Comparison of ENCODE assay signal across 37 cellular contexts in the genomic region with DNA sequence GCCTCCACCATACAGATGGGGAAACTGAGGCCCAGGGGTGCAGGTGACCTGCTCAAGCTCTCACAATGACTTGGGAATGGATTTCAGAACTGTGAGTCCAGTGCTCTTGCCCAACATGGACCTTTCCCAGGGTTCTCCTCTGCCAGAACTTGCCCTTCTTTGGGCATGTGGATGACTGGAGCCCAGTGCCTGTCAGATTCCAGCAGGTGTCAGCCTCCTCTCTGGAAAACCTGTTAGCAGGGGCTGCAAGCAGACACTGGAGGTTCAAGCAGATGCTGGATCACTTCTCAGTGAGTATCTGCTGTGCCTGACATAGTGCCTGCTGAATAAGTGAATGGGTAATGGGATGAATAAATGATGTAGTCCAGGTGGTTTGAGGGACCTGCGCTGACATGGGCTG.
DNase-seq lines count a peak whose midpoint lies in the region; ATAC-seq, FAIRE-seq and TF ChIP-seq lines count a peak whose summit lies in the region.
"Had no signal": no experiment of that assay in that cellular context is flagged by ENCODE, and none has a peak within 500 bp of the region (broad histone marks: within the 10 kb centered on the region; RNA-seq: fewer than 3 reads in every experiment).

No MANE protein-coding gene starts in this region.

- H3K4me1 Mint-ChIP-seq in activated T-helper 2 cell treated with anti-CD3 and anti-CD28 coated beads, Interferon-gamma antibody, Interleukin-2, Interleukin-4, amounts not matched to agents 10 μg/mL and 5 μg/mL and 100 μg/mL, durations not matched to agents 14 hours and 24 hours and 36 hours (ENCODE audit: low read depth): no peaks in the 10 kb centered on the region
- H3K4me1 Mint-ChIP-seq: immature natural killer cell, T-helper 17 cell had no signal

- no peak overlapping the region for H3K4me3 ChIP-seq in H7 (ENCODE audit: insufficient read depth, low read depth, low read length)
- no peak overlapping the region for H3K4me3 ChIP-seq in GM12878
- H3K4me3 ChIP-seq in keratinocyte (ENCODE audit: control insufficient read depth in 2 of 3, extremely low read depth in 1 of 3, insufficient read depth in 2 of 3, low read depth in 1 of 3, low read length in 3 of 3): no peak overlapping the region
- H3K4me3 ChIP-seq: BLaER1 treated with 17β-estradiol and CSF1 and Interleukin-3, amounts not matched to agents 10 nM and 100 nM; gastrocnemius medialis; MG63; PC-9; upper lobe of right lung had no signal

- TF ChIP-seq RAD21 in GM12878 (IDR thresholded peaks at IDR 0.05; ENCODE audit: insufficient read depth, low read depth, low read length): peak; percentile 55

- no peak for ATAC-seq in GM12878
- ATAC-seq in GM21723 (IDR thresholded peaks at IDR 0.05; ENCODE audit: unreplicated experiment): no peak
- no peak for ATAC-seq in SK-N-SH treated with all-trans-retinoic acid at 6 μM for 48 hours
- ATAC-seq: activated CD4-positive, CD25-positive, alpha-beta regulatory T cell treated with anti-CD3 and anti-CD28 coated beads, Interleukin-2, amount 50 U/mL, for 24 hours; activated T-cell treated with anti-CD3 and anti-CD28 coated beads, Interleukin-2, amount 50 U/mL, for 72 hours; gastrocnemius medialis; left colon; right cardiac atrium; Right ventricle myocardium inferior; stimulated activated naive CD8-positive, alpha-beta T cell treated with anti-CD3 and anti-CD28 coated beads, Interleukin-15, Interleukin-2, amounts not matched to agents 100 U/mL and 50 U/mL, for 24 hours; T-helper 17 cell; upper lobe of right lung had no signal

- no peaks in the 10 kb centered on the region for H4K20me1 ChIP-seq in GM12878 (ENCODE audit: control insufficient read depth, insufficient read depth)
- H4K20me1 ChIP-seq in keratinocyte (ENCODE audit: control insufficient read depth, extremely low read depth, insufficient read depth, low read length): no peaks in the 10 kb centered on the region
- H4K20me1 ChIP-seq: BLaER1 treated with 17β-estradiol and CSF1 and Interleukin-3, amounts not matched to agents 10 nM and 100 nM had no signal

- 0% methylated on average over 1 of the region's 1 CpG for WGBS in GM12878 (ENCODE audit: insufficient coverage, insufficient replicate concordance, low lambda C conversion rate, missing lambda C conversion rate)

- no peaks in the 10 kb centered on the region for H3K36me3 Mint-ChIP-seq in activated T-helper 2 cell treated with anti-CD3 and anti-CD28 coated beads, Interferon-gamma antibody, Interleukin-2, Interleukin-4, amounts not matched to agents 10 μg/mL and 5 μg/mL and 100 μg/mL, durations not matched to agents 14 hours and 24 hours and 36 hours (ENCODE audit: low read depth)
- H3K36me3 Mint-ChIP-seq: immature natural killer cell had no signal

- H3K9me3 ChIP-seq in GM12878 (replicated peaks; ENCODE audit: control insufficient read depth, insufficient read depth, low read length) (no peaks in the 10 kb centered on the region), keratinocyte (ENCODE audit: control insufficient read depth, low read depth, low read length) (no peaks in the 10 kb centered on the region)
- H3K9me3 ChIP-seq: BLaER1 treated with 17β-estradiol and CSF1 and Interleukin-3, amounts not matched to agents 10 nM and 100 nM; gastrocnemius medialis; MG63; upper lobe of right lung had no signal

- H3K4me2 ChIP-seq in GM12878 (ENCODE audit: control insufficient read depth, insufficient read depth) (no peak overlapping the region), keratinocyte (ENCODE audit: control insufficient read depth, extremely low read depth, insufficient read depth, low read depth, low read length) (no peak overlapping the region)
- H3K4me2 ChIP-seq: PC-9 had no signal

- in situ Hi-C loops in GM12878 (cut with MboI): no loop called here

- no peaks in the 10 kb centered on the region for H3K9me3 Mint-ChIP-seq in activated T-helper 2 cell treated with anti-CD3 and anti-CD28 coated beads, Interferon-gamma antibody, Interleukin-2, Interleukin-4, amounts not matched to agents 10 μg/mL and 5 μg/mL and 100 μg/mL, durations not matched to agents 14 hours and 24 hours and 36 hours
- H3K9me3 Mint-ChIP-seq: activated T-cell treated with anti-CD3 and anti-CD28 coated beads, Interleukin-2, amount 50 U/mL, for 72 hours; immature natural killer cell had no signal

- FAIRE-seq in GM12878 (lab: Jason Lieb, UNC) (no peak), keratinocyte (lab: Jason Lieb, UNC) (no peak)
- FAIRE-seq: endothelial cell of umbilical vein, GM12892, HTR-8/SVneo, TTC549 had no signal

- H3K9ac ChIP-seq in GM12878 (ENCODE audit: control insufficient read depth, insufficient read depth, low read length) (no peak overlapping the region), keratinocyte (ENCODE audit: control insufficient read depth, extremely low read depth, insufficient read depth, low read length) (no peak overlapping the region)
- H3K9ac ChIP-seq: BLaER1 treated with 17β-estradiol and CSF1 and Interleukin-3, amounts not matched to agents 10 nM and 100 nM had no signal

- no peak overlapping the region for H3K27ac Mint-ChIP-seq in activated T-helper 2 cell treated with anti-CD3 and anti-CD28 coated beads, Interferon-gamma antibody, Interleukin-2, Interleukin-4, amounts not matched to agents 10 μg/mL and 5 μg/mL and 100 μg/mL, durations not matched to agents 14 hours and 24 hours and 36 hours
- H3K27ac Mint-ChIP-seq: activated T-cell treated with anti-CD3 and anti-CD28 coated beads, Interleukin-2, amount 50 U/mL, for 72 hours; immature natural killer cell; T-helper 17 cell had no signal

- no TSS peak for BruUV-seq in GM12878 (replicated peaks; lab: Mats Ljungman, UMichigan)

- SMC1A ChIA-PET in GM12878 (lab: Charles Lee; ENCODE audit: uncharacterized antibody, unreplicated experiment): interaction anchor here (1.2 to 1.4 kb wide), 2 partner anchors 11 to 129 kb away, joined by 3 to 4 read pairs; no protein-coding TSS in a partner anchor

- CTCF ChIA-PET in GM12878 (lab: Yijun Ruan, JAX): no interaction called here

- H3K9me1 ChIP-seq in keratinocyte (ENCODE audit: control insufficient read depth, extremely low read depth, insufficient read depth, low read length): no peaks in the 10 kb centered on the region

- H3K27me3 ChIP-seq in H7 (ENCODE audit: control insufficient read depth, insufficient read depth, low read length): no peaks in the 10 kb centered on the region
- H3K27me3 ChIP-seq in GM12878 (replicated peaks in 1 of 2; ENCODE audit: control insufficient read depth in 2 of 2, insufficient read depth in 2 of 2, low read length in 1 of 2): no peaks in the 10 kb centered on the region
- H3K27me3 ChIP-seq in keratinocyte (ENCODE audit: control insufficient read depth, extremely low read depth, insufficient read depth, low read length): no peaks in the 10 kb centered on the region
- H3K27me3 ChIP-seq: BLaER1 treated with 17β-estradiol and CSF1 and Interleukin-3, amounts not matched to agents 10 nM and 100 nM; brain microvascular endothelial cell; gastrocnemius medialis; MG63; upper lobe of right lung had no signal

- RAD21 ChIA-PET in GM12878 (lab: Charles Lee; ENCODE audit: unreplicated experiment): no interaction called here

- H3K4me1 ChIP-seq in GM12878 (ENCODE audit: control insufficient read depth, insufficient read depth, low read length) (no peaks in the 10 kb centered on the region), keratinocyte (ENCODE audit: control insufficient read depth, extremely low read depth, insufficient read depth, low read length) (no peaks in the 10 kb centered on the region)
- H3K4me1 ChIP-seq: gastrocnemius medialis, upper lobe of right lung had no signal

- peak; percentile 41 for TF ChIP-seq CTCF in GM10266 (IDR thresholded peaks at IDR 0.05; ENCODE audit: control insufficient read depth, insufficient read depth, low read depth, missing control alignments)
- peak in 2 of 3 experiments; percentile 17 to 20; a peak in 3 of 6 replicates for TF ChIP-seq CTCF in GM12878 (IDR thresholded peaks at IDR 0.05 in 2 of 3, conservative IDR thresholded peaks at IDR 0.05 in 1 of 3; ENCODE audit: control insufficient read depth in 2 of 3, extremely low read depth in 1 of 3, insufficient read depth in 1 of 3, low read depth in 3 of 3, low read length in 3 of 3)
- peak in 2 of 3 experiments; percentile 19 to 27 for TF ChIP-seq CTCF in keratinocyte (optimal IDR thresholded peaks at IDR 0.05 in 1 of 3, IDR thresholded peaks at IDR 0.05 in 1 of 3, conservative IDR thresholded peaks at IDR 0.05 in 1 of 3; ENCODE audit: extremely low read depth in 1 of 3, insufficient read depth in 2 of 3, low read length in 3 of 3)

- dilution Hi-C loops in keratinocyte (cut with MboI; ENCODE audit: extremely low pct_ligation_motif_present, low sequenced_read_pairs): no loop called here

- no peak for TF ChIP-seq EP300 in GM12878 (IDR thresholded peaks at IDR 0.05; ENCODE audit: borderline replicate concordance in 1 of 2, control insufficient read depth in 1 of 2, low read depth in 2 of 2, low read length in 2 of 2)

- no peak for TF ChIP-seq POLR2A in GM12878 (IDR thresholded peaks at IDR 0.05; ENCODE audit: low read depth, low read length)

- intact Hi-C loops in GM12878 (cut with micrococcal nuclease; ENCODE audit: unreplicated experiment): no loop called here
- intact Hi-C loops in activated T-helper 2 cell treated with anti-CD3 and anti-CD28 coated beads, Interferon-gamma antibody, Interleukin-2, Interleukin-4, amounts not matched to agents 10 μg/mL and 5 μg/mL and 100 μg/mL, durations not matched to agents 14 hours and 24 hours and 36 hours (cut with micrococcal nuclease): no loop called here

- H2AFZ ChIP-seq in GM12878 (ENCODE audit: control insufficient read depth, low read depth, low read length) (no peak overlapping the region), keratinocyte (ENCODE audit: control insufficient read depth, low read length) (no peak overlapping the region)
- H2AFZ ChIP-seq: PC-9 had no signal

- no peaks in the 10 kb centered on the region for H3K79me2 ChIP-seq in GM12878 (ENCODE audit: control insufficient read depth, insufficient read depth, low read length)
- no peaks in the 10 kb centered on the region for H3K79me2 ChIP-seq in keratinocyte (ENCODE audit: control insufficient read depth, insufficient read depth, low read length)

- no peaks in the 10 kb centered on the region for H3K36me3 ChIP-seq in H7 (replicated peaks; ENCODE audit: control insufficient read depth, insufficient read depth, low read length)
- no peaks in the 10 kb centered on the region for H3K36me3 ChIP-seq in GM12878 (ENCODE audit: control insufficient read depth in 2 of 2, insufficient read depth in 2 of 2, low read length in 1 of 2)
- H3K36me3 ChIP-seq in keratinocyte (ENCODE audit: control insufficient read depth in 2 of 2, extremely low read depth in 1 of 2, insufficient read depth in 2 of 2, low read length in 2 of 2): no peaks in the 10 kb centered on the region
- H3K36me3 ChIP-seq: BLaER1 treated with 17β-estradiol and CSF1 and Interleukin-3, amounts not matched to agents 10 nM and 100 nM; brain microvascular endothelial cell; gastrocnemius medialis; MG63; upper lobe of right lung had no signal

- peaks cover 7% of the 10 kb centered on the region for H3K27me3 Mint-ChIP-seq in activated T-helper 2 cell treated with anti-CD3 and anti-CD28 coated beads, Interferon-gamma antibody, Interleukin-2, Interleukin-4, amounts not matched to agents 10 μg/mL and 5 μg/mL and 100 μg/mL, durations not matched to agents 14 hours and 24 hours and 36 hours (ENCODE audit: low read depth)

- POLR2A ChIA-PET in GM12878 (lab: Charles Lee): no interaction called here

- no peak overlapping the region for H3K4me3 Mint-ChIP-seq in activated T-helper 2 cell treated with anti-CD3 and anti-CD28 coated beads, Interferon-gamma antibody, Interleukin-2, Interleukin-4, amounts not matched to agents 10 μg/mL and 5 μg/mL and 100 μg/mL, durations not matched to agents 14 hours and 24 hours and 36 hours (ENCODE audit: low read depth)
- H3K4me3 Mint-ChIP-seq: activated T-cell treated with anti-CD3 and anti-CD28 coated beads, Interleukin-2, amount 50 U/mL, for 72 hours; immature natural killer cell; neural crest cell; T-helper 17 cell had no signal

- DNase-seq in GM10266 (ENCODE audit: extremely low spot score): peak; percentile 12
- DNase-seq in H7: peak; percentile 32
- no peak for DNase-seq in GM12878 (ENCODE audit: low read depth, low spot score)
- no peak for DNase-seq in keratinocyte (ENCODE audit: low read depth, low spot score)
- DNase-seq in OCI-M1 (lab: John Stamatoyannopoulos, UW): no peak
- DNase-seq in activated T-helper 2 cell treated with anti-CD3 and anti-CD28 coated beads, Interferon-gamma antibody, Interleukin-2, Interleukin-4, amounts not matched to agents 10 μg/mL and 5 μg/mL and 100 μg/mL, durations not matched to agents 14 hours and 24 hours and 36 hours (ENCODE audit: low spot score): no peak
- DNase-seq: activated CD4-positive, alpha-beta T cell treated with anti-CD3 and anti-CD28 coated beads, Interleukin-2, amount 50 U/mL, for 4 hours; activated naive CD4-positive, alpha-beta T cell treated with Interleukin-2 at 50 U/mL for 16 hours; activated T-cell treated with anti-CD3 and anti-CD28 coated beads, Interleukin-2, amount 50 U/mL, for 72 hours; brain microvascular endothelial cell; cerebellar nuclear complex; gastrocnemius medialis; GDM1; immature natural killer cell; KG1; left colon; mammary epithelial cell; MG63; NCI-H187 treated with DMSO at 0.1 percent for 48 hours; NCI-H524 treated with DMSO at 0.1 percent for 48 hours; NK-92 treated with Interleukin-12 subunit alpha and Interleukin-12 subunit beta, amount 100 ng/mL, for 24 hours; PC-9; right cardiac atrium; stimulated activated CD4-positive, alpha-beta T cell treated with anti-CD3 and anti-CD28 coated beads, Interleukin-1b, Interleukin-23, amount 100 ng/mL, for 48 hours; stimulated activated naive CD8-positive, alpha-beta T cell treated with anti-CD3 and anti-CD28 coated beads, Interleukin-15, Interleukin-2, amounts not matched to agents 100 U/mL and 50 U/mL, for 24 hours; T-helper 17 cell; upper lobe of right lung had no signal

- H3K27ac ChIP-seq in GM12878 (ENCODE audit: control insufficient read depth, insufficient read depth): no peak overlapping the region
- H3K27ac ChIP-seq in keratinocyte (ENCODE audit: control insufficient read depth, insufficient read depth, low read length): no peak overlapping the region
- H3K27ac ChIP-seq: BLaER1 treated with 17β-estradiol and CSF1 and Interleukin-3, amounts not matched to agents 10 nM and 100 nM; brain microvascular endothelial cell; gastrocnemius medialis; PC-9; upper lobe of right lung had no signal

Comparison
In these comparisons a context has a peak if more than half of its experiments do, and no peak if none do; other contexts are left out.
1. DNase-seq: peak in GM10266 (single experiment) and H7 (single experiment); none in GM12878 (single experiment), keratinocyte (single experiment), OCI-M1 (single experiment) and activated T-helper 2 cell treated with anti-CD3 and anti-CD28 coated beads, Interferon-gamma antibody, Interleukin-2, Interleukin-4, amounts not matched to agents 10 μg/mL and 5 μg/mL and 100 μg/mL, durations not matched to agents 14 hours and 24 hours and 36 hours (single experiment).
2. Peak in every context shown above with its lines, with median percentiles within 50 percentile points of each other: CTCF ChIP-seq.